Comparison of ENCODE assay signal across 1 cellular context in genomic region chr22:31561238-31561887, GRCh38.
A peak's percentile ranks its signal among the peaks of the same experiment; 100 is the strongest.
TF ChIP-seq lines count a peak whose summit lies in the region.

No MANE protein-coding gene starts in this region.

TF ChIP-seq in HepG2, 621 proteins besides CTCF, POLR2A, EP300 and RAD21 (continued from another document and continues in another):
- TF ChIP-seq HNF1A (IDR thresholded peaks at IDR 0.05; ENCODE audit: low read depth) (no peak), HNF1A (CRISPR knock-in tag; IDR thresholded peaks at IDR 0.05; ENCODE audit: borderline replicate concordance) (no peak), ZNF678 (CRISPR knock-in tag; IDR thresholded peaks at IDR 0.05) (no peak), ZNF549 (CRISPR knock-in tag; IDR thresholded peaks at IDR 0.05) (no peak), TOE1 (CRISPR knock-in tag; IDR thresholded peaks at IDR 0.05) (no peak), GPN1 (CRISPR knock-in tag; IDR thresholded peaks at IDR 0.05; ENCODE audit: borderline replicate concordance) (no peak), TBX3 (IDR thresholded peaks at IDR 0.05; ENCODE audit: borderline replicate concordance) (no peak), ARHGAP35 (CRISPR knock-in tag; IDR thresholded peaks at IDR 0.05; ENCODE audit: borderline replicate concordance) (no peak), NFE2L1 (CRISPR knock-in tag; IDR thresholded peaks at IDR 0.05; ENCODE audit: borderline replicate concordance) (no peak), NCOR1 (IDR thresholded peaks at IDR 0.05; ENCODE audit: borderline replicate concordance, low read length) (no peak), NFE2L2 (IDR thresholded peaks at IDR 0.05; ENCODE audit: low read length) (no peak), TBL1XR1 (IDR thresholded peaks at IDR 0.05; ENCODE audit: borderline replicate concordance, low read length, partially characterized antibody) (no peak), PBX2 (CRISPR knock-in tag; IDR thresholded peaks at IDR 0.05) (no peak), ZNF550 (CRISPR knock-in tag; IDR thresholded peaks at IDR 0.05; ENCODE audit: borderline replicate concordance) (no peak), LBX2 (CRISPR knock-in tag; IDR thresholded peaks at IDR 0.05; ENCODE audit: borderline replicate concordance) (no peak), PITX1 (CRISPR knock-in tag; IDR thresholded peaks at IDR 0.05) (peak; percentile 64; the same call in 1 of the 2 replicates), NFATC3 (CRISPR knock-in tag; IDR thresholded peaks at IDR 0.05) (no peak), MAZ (IDR thresholded peaks at IDR 0.05; ENCODE audit: borderline replicate concordance, low read depth, low read length) (0 out of 2 replicates have a peak, but pooled peaks have one; percentile 57), MAZ (CRISPR knock-in tag; IDR thresholded peaks at IDR 0.05; ENCODE audit: low read depth) (peak; percentile 69), ATF7-NPFF (CRISPR knock-in tag; IDR thresholded peaks at IDR 0.05; ENCODE audit: low read depth) (no peak), ZNF768 (CRISPR knock-in tag; IDR thresholded peaks at IDR 0.05) (no peak), ZNF597 (CRISPR knock-in tag; IDR thresholded peaks at IDR 0.05) (no peak), MIXL1 (CRISPR knock-in tag; IDR thresholded peaks at IDR 0.05) (peak; percentile 79), ZBTB33 (CRISPR knock-in tag; IDR thresholded peaks at IDR 0.05) (0 out of 2 replicates have a peak, but pooled peaks have one; percentile 32), HHEX (CRISPR knock-in tag; IDR thresholded peaks at IDR 0.05) (no peak), THRA (CRISPR knock-in tag; IDR thresholded peaks at IDR 0.05; ENCODE audit: borderline replicate concordance) (0 out of 2 replicates have a peak, but pooled peaks have one; percentile 46), ZNF317 (CRISPR knock-in tag; IDR thresholded peaks at IDR 0.05) (no peak), TERF1 (CRISPR knock-in tag; IDR thresholded peaks at IDR 0.05) (no peak), KAT8 (CRISPR knock-in tag; IDR thresholded peaks at IDR 0.05) (peak; percentile 54; the same call in 1 of the 2 replicates), CAMTA2 (CRISPR knock-in tag; IDR thresholded peaks at IDR 0.05; ENCODE audit: borderline replicate concordance) (no peak), ZFP36 (IDR thresholded peaks at IDR 0.05; ENCODE audit: borderline replicate concordance, low read depth, low read length, partially characterized antibody) (no peak), PLSCR1 (CRISPR knock-in tag; IDR thresholded peaks at IDR 0.05; ENCODE audit: borderline replicate concordance) (no peak), ZNF414 (CRISPR knock-in tag; IDR thresholded peaks at IDR 0.05) (peak; percentile 26; the same call in 1 of the 2 replicates), HOXA7 (CRISPR knock-in tag; IDR thresholded peaks at IDR 0.05) (no peak), ZNF704 (CRISPR knock-in tag; IDR thresholded peaks at IDR 0.05; ENCODE audit: borderline replicate concordance) (no peak), ZKSCAN1 (IDR thresholded peaks at IDR 0.05; ENCODE audit: low read length) (0 out of 2 replicates have a peak, but pooled peaks have one; percentile 18), DRAP1 (CRISPR knock-in tag; IDR thresholded peaks at IDR 0.05) (no peak), FOXK2 (IDR thresholded peaks at IDR 0.05) (no peak), ZNF256 (CRISPR knock-in tag; conservative IDR thresholded peaks at IDR 0.05) (no peak), ZNF292 (CRISPR knock-in tag; IDR thresholded peaks at IDR 0.05; ENCODE audit: borderline replicate concordance, low read depth) (no peak), ZNF20 (CRISPR knock-in tag; IDR thresholded peaks at IDR 0.05) (no peak), POLR2AphosphoS5 (IDR thresholded peaks at IDR 0.05; ENCODE audit: low read depth, low read length) (no peak), YEATS4 (CRISPR knock-in tag; IDR thresholded peaks at IDR 0.05; ENCODE audit: borderline replicate concordance) (no peak), RARG (CRISPR knock-in tag; IDR thresholded peaks at IDR 0.05; ENCODE audit: low read depth) (no peak), FOXM1 (CRISPR knock-in tag; IDR thresholded peaks at IDR 0.05) (no peak), PATZ1 (CRISPR knock-in tag; IDR thresholded peaks at IDR 0.05) (peak; percentile 59), MNT (IDR thresholded peaks at IDR 0.05) (no peak)
